1 cellular context compared by ENCODE assay signal in the genomic region with DNA sequence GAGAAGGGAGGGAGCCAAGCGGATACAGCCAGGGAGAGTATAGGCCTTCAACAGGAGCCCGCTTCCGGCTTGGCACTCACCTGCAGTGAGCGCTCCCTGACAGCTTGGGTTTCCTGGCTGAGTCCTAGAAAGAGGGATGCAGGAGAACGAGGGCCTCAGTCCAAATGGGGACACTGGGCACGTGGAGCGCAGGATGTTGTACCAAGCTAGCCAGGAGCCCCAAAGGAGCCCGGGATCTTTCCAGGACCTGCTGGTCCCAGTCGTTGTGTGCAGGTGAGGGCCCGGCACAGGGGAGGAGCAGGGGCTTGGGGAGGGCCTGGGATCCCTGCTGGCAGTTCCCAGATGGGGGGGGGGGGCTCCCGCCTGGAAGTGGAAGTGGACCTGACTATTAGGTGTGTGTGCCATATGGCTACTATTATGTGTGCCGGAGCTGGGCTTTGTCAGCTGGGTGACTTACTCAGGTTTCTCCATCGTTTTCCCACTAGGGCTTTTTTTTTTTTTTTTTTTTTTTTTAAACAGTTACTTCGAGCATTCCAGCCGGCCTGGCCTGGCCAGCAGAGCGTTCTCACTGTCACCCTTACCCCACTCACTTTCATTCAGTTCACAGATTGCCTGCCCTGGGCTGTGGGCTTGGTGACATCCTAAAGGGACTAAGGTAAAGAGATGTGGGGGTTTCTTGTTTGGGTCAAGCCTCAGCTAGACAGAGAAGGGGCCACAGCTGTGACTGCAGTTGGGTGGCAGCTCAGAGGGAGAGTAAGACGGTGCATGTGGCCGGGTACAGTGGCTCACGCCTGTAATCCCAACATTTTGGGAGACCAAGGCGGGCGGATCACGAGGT.
TF ChIP-seq lines count a peak whose summit lies in the region.

No MANE protein-coding gene starts in this region.

TF ChIP-seq in WTC11, 78 proteins besides CTCF, POLR2A, EP300 and RAD21 (continued from another document):
- TF ChIP-seq, protein P1, sequence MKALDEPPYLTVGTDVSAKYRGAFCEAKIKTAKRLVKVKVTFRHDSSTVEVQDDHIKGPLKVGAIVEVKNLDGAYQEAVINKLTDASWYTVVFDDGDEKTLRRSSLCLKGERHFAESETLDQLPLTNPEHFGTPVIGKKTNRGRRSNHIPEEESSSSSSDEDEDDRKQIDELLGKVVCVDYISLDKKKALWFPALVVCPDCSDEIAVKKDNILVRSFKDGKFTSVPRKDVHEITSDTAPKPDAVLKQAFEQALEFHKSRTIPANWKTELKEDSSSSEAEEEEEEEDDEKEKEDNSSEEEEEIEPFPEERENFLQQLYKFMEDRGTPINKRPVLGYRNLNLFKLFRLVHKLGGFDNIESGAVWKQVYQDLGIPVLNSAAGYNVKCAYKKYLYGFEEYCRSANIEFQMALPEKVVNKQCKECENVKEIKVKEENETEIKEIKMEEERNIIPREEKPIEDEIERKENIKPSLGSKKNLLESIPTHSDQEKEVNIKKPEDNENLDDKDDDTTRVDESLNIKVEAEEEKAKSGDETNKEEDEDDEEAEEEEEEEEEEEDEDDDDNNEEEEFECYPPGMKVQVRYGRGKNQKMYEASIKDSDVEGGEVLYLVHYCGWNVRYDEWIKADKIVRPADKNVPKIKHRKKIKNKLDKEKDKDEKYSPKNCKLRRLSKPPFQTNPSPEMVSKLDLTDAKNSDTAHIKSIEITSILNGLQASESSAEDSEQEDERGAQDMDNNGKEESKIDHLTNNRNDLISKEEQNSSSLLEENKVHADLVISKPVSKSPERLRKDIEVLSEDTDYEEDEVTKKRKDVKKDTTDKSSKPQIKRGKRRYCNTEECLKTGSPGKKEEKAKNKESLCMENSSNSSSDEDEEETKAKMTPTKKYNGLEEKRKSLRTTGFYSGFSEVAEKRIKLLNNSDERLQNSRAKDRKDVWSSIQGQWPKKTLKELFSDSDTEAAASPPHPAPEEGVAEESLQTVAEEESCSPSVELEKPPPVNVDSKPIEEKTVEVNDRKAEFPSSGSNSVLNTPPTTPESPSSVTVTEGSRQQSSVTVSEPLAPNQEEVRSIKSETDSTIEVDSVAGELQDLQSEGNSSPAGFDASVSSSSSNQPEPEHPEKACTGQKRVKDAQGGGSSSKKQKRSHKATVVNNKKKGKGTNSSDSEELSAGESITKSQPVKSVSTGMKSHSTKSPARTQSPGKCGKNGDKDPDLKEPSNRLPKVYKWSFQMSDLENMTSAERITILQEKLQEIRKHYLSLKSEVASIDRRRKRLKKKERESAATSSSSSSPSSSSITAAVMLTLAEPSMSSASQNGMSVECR (CRISPR knock-in tag; IDR thresholded peaks at IDR 0.05; ENCODE audit: borderline replicate concordance), result no peak
- TF ChIP-seq, protein P2, sequence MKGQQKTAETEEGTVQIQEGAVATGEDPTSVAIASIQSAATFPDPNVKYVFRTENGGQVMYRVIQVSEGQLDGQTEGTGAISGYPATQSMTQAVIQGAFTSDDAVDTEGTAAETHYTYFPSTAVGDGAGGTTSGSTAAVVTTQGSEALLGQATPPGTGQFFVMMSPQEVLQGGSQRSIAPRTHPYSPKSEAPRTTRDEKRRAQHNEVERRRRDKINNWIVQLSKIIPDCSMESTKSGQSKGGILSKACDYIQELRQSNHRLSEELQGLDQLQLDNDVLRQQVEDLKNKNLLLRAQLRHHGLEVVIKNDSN (CRISPR knock-in tag; IDR thresholded peaks at IDR 0.05), result no peak
- TF ChIP-seq, protein P3, sequence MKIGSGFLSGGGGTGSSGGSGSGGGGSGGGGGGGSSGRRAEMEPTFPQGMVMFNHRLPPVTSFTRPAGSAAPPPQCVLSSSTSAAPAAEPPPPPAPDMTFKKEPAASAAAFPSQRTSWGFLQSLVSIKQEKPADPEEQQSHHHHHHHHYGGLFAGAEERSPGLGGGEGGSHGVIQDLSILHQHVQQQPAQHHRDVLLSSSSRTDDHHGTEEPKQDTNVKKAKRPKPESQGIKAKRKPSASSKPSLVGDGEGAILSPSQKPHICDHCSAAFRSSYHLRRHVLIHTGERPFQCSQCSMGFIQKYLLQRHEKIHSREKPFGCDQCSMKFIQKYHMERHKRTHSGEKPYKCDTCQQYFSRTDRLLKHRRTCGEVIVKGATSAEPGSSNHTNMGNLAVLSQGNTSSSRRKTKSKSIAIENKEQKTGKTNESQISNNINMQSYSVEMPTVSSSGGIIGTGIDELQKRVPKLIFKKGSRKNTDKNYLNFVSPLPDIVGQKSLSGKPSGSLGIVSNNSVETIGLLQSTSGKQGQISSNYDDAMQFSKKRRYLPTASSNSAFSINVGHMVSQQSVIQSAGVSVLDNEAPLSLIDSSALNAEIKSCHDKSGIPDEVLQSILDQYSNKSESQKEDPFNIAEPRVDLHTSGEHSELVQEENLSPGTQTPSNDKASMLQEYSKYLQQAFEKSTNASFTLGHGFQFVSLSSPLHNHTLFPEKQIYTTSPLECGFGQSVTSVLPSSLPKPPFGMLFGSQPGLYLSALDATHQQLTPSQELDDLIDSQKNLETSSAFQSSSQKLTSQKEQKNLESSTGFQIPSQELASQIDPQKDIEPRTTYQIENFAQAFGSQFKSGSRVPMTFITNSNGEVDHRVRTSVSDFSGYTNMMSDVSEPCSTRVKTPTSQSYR (CRISPR knock-in tag; IDR thresholded peaks at IDR 0.05), result no peak
- TF ChIP-seq ZNF219 (CRISPR knock-in tag; IDR thresholded peaks at IDR 0.05; ENCODE audit: borderline replicate concordance), result no peak
- TF ChIP-seq ZNF138 (CRISPR knock-in tag; conservative IDR thresholded peaks at IDR 0.05), result no peak
- no peak for TF ChIP-seq EMX1 (CRISPR knock-in tag; IDR thresholded peaks at IDR 0.05)
- no peak for TF ChIP-seq JUN (CRISPR knock-in tag; IDR thresholded peaks at IDR 0.05)
- TF ChIP-seq, protein P4, sequence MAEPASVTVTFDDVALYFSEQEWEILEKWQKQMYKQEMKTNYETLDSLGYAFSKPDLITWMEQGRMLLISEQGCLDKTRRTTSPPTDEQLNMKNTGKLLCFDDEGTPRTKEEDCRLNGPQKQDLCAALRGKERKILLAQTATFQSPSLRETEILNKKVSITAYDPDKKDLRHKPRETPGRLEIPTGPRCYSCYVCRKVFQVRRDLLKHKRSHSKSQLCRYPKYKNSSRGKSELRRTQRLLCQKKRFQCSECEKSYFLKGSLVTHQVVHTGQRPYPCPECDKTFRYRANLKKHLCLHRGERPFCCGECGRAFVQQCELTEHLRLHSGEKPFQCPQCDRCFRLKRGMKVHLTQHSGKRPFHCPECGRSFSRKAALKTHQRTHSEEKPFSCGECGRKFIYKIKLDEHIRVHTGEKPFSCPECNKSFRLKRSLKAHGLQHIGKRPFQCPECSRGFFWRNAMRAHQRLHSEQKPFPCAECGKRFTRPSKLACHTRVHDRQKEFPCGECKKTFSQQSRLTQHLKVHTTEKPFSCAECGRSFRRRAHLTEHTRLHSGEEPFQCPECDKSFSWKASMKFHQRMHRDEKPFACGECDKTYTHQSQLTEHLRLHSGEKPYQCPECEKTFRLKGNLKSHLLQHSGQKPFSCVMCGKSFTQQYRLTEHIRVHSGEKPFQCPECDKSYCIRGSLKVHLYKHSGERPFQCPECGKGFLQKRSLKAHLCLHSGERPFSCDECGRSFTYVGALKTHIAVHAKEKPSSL (CRISPR knock-in tag; conservative IDR thresholded peaks at IDR 0.05), result no peak
- TF ChIP-seq, protein P5, sequence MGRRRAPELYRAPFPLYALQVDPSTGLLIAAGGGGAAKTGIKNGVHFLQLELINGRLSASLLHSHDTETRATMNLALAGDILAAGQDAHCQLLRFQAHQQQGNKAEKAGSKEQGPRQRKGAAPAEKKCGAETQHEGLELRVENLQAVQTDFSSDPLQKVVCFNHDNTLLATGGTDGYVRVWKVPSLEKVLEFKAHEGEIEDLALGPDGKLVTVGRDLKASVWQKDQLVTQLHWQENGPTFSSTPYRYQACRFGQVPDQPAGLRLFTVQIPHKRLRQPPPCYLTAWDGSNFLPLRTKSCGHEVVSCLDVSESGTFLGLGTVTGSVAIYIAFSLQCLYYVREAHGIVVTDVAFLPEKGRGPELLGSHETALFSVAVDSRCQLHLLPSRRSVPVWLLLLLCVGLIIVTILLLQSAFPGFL (CRISPR knock-in tag; IDR thresholded peaks at IDR 0.05; ENCODE audit: borderline replicate concordance), result no peak
- TF ChIP-seq, protein P6, sequence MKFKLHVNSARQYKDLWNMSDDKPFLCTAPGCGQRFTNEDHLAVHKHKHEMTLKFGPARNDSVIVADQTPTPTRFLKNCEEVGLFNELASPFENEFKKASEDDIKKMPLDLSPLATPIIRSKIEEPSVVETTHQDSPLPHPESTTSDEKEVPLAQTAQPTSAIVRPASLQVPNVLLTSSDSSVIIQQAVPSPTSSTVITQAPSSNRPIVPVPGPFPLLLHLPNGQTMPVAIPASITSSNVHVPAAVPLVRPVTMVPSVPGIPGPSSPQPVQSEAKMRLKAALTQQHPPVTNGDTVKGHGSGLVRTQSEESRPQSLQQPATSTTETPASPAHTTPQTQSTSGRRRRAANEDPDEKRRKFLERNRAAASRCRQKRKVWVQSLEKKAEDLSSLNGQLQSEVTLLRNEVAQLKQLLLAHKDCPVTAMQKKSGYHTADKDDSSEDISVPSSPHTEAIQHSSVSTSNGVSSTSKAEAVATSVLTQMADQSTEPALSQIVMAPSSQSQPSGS (CRISPR knock-in tag; IDR thresholded peaks at IDR 0.05; ENCODE audit: borderline replicate concordance, low read depth), result no peak
